ENCODE assay signal across 8 cellular contexts in the genomic region with DNA sequence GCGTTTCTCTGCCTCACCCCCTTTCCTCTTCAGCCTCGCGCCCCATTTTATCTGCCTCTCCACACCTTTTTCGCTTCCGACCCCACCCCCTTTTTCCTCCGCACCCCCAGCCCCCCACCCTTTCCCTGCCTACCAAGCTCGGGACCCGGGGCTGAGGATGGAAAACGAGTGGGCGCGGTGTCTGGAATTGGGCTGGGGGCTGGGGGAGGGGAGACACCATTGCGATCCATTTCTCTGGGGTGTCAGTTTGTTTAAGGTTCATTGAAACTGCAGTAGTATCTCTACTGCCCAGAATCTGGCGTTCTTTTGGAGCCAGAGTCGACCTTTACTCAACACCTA. TPM values are rescaled to one million over a fixed set of nuclear protein-coding genes. Genes with fewer than 3 reads are reported as not detected.
DNase-seq lines count a peak whose midpoint lies in the region; ATAC-seq and TF ChIP-seq lines count a peak whose summit lies in the region.

No MANE protein-coding gene starts in this region.

- H3K9me3 Mint-ChIP-seq in activated T-cell treated with anti-CD3 and anti-CD28 coated beads, Interleukin-2, amount 50 U/mL, for 24 hours, result no peaks in the 10 kb centered on the region

- DNase-seq in activated T-cell treated with anti-CD3 and anti-CD28 coated beads, Interleukin-2, amount 50 U/mL, for 24 hours, result no peak
- DNase-seq in activated T-cell treated with anti-CD3 and anti-CD28 coated beads, Interleukin-2, amount 50 U/mL, for 1 hour, result no peak
- DNase-seq in astrocyte of the spinal cord (ENCODE audit: low read depth, low spot score), result no peak
- peak in 1 of 2 donors; percentile 4 for DNase-seq in thyroid gland
- DNase-seq in HUDEP-2 (lab: John Stamatoyannopoulos, UW; ENCODE audit: unreplicated experiment in 76 of 76), result no peak
- DNase-seq in stimulated activated CD4-positive, alpha-beta T cell treated with anti-CD3 and anti-CD28 coated beads, Interleukin-4, amount 100 ng/mL, for 24 hours, result no peak

- H3K4me1 ChIP-seq in liver (ENCODE audit: control insufficient read depth in 4 of 4, insufficient read depth in 4 of 4, low read length in 3 of 4) (peaks cover 0 to 7% (median 2%) of the 10 kb centered on the region in 4 donors), thyroid gland (no peaks in the 10 kb centered on the region)

- WGBS in liver, result under 1% methylated on average over 14 of the region's 14 CpGs
- 1 to 4% methylated on average over 10 to 13 of the region's 14 CpGs for WGBS in thyroid gland, 2 donors

- no peak for ATAC-seq in GM21825 (IDR thresholded peaks at IDR 0.05; ENCODE audit: unreplicated experiment)

- peak overlapping the region in 1 of 2 donors; percentile 50 for H3K27ac ChIP-seq in liver (ENCODE audit: low read depth in 1 of 2, low read length in 2 of 2)
- H3K27ac ChIP-seq in thyroid gland, result peak overlapping the region in 2 of 3 donors; percentile 50 to 56

- TF ChIP-seq RAD21 in liver (IDR thresholded peaks at IDR 0.05), result no peak

- H3K27ac Mint-ChIP-seq in activated T-cell treated with anti-CD3 and anti-CD28 coated beads, Interleukin-2, amount 50 U/mL, for 24 hours, result peak overlapping the region; percentile 83

- H3K36me3 ChIP-seq in liver (ENCODE audit: control insufficient read depth in 4 of 4, insufficient read depth in 3 of 4, low read depth in 1 of 4, low read length in 3 of 4) (no peaks in the 10 kb centered on the region), thyroid gland (no peaks in the 10 kb centered on the region)

- intact Hi-C loops in thyroid gland (cut with DNase I), result no loop called here

- in situ Hi-C loops in astrocyte of the spinal cord (cut with HindIII; ENCODE audit: low sequenced_read_pairs), result no loop called here

- no peaks in the 10 kb centered on the region for H3K27me3 ChIP-seq in liver (ENCODE audit: control insufficient read depth in 4 of 4, insufficient read depth in 4 of 4, low read length in 3 of 4)
- no peaks in the 10 kb centered on the region for H3K27me3 ChIP-seq in thyroid gland

- no peak for TF ChIP-seq CTCF in astrocyte of the spinal cord (IDR thresholded peaks at IDR 0.05; ENCODE audit: low read depth, low read length)
- no peak for TF ChIP-seq CTCF in liver (IDR thresholded peaks at IDR 0.05; ENCODE audit: low read depth, low read length, missing input control)
- no peak for TF ChIP-seq CTCF in thyroid gland (IDR thresholded peaks at IDR 0.05)

- no peaks in the 10 kb centered on the region for H3K9me3 ChIP-seq in liver (ENCODE audit: control insufficient read depth in 4 of 4, low read length in 3 of 4)
- H3K9me3 ChIP-seq in thyroid gland, result no peaks in the 10 kb centered on the region

- H3K4me3 Mint-ChIP-seq in activated T-cell treated with anti-CD3 and anti-CD28 coated beads, Interleukin-2, amount 50 U/mL, for 24 hours, result peak overlapping the region; percentile 85

- peaks cover 26% of the 10 kb centered on the region for H3K27me3 Mint-ChIP-seq in activated T-cell treated with anti-CD3 and anti-CD28 coated beads, Interleukin-2, amount 50 U/mL, for 24 hours

- peak overlapping the region in 1 of 2 donors; percentile 22 for H3K9ac ChIP-seq in liver (ENCODE audit: low read depth in 1 of 2, low read length in 2 of 2)

- H3K4me3 ChIP-seq in astrocyte of the spinal cord (ENCODE audit: low read depth, low read length), result peak overlapping the region; percentile 76
- peak overlapping the region; percentile 72 to 90 (median 88) for H3K4me3 ChIP-seq in liver (ENCODE audit: low read depth in 1 of 3, low read length in 3 of 3)
- H3K4me3 ChIP-seq in thyroid gland (replicated peaks in 1 of 3), result peak overlapping the region in 2 of 3 donors; percentile 45 to 58

- no peak for TF ChIP-seq POLR2A in thyroid gland (IDR thresholded peaks at IDR 0.05)

- H3K4me1 Mint-ChIP-seq in activated T-cell treated with anti-CD3 and anti-CD28 coated beads, Interleukin-2, amount 50 U/mL, for 24 hours (ENCODE audit: low read depth), result peaks cover 50% of the 10 kb centered on the region

- peaks cover 6% of the 10 kb centered on the region for H3K36me3 Mint-ChIP-seq in activated T-cell treated with anti-CD3 and anti-CD28 coated beads, Interleukin-2, amount 50 U/mL, for 24 hours (ENCODE audit: low read depth)

TF ChIP-seq in liver, 16 proteins besides CTCF, POLR2A, EP300 and RAD21:
- TF ChIP-seq, protein P1, sequence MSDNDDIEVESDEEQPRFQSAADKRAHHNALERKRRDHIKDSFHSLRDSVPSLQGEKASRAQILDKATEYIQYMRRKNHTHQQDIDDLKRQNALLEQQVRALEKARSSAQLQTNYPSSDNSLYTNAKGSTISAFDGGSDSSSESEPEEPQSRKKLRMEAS (IDR thresholded peaks at IDR 0.05), result no peak
- no peak for TF ChIP-seq YY1 (IDR thresholded peaks at IDR 0.05)
- TF ChIP-seq FOXA2 (IDR thresholded peaks at IDR 0.05), result no peak
- TF ChIP-seq, protein P2, sequence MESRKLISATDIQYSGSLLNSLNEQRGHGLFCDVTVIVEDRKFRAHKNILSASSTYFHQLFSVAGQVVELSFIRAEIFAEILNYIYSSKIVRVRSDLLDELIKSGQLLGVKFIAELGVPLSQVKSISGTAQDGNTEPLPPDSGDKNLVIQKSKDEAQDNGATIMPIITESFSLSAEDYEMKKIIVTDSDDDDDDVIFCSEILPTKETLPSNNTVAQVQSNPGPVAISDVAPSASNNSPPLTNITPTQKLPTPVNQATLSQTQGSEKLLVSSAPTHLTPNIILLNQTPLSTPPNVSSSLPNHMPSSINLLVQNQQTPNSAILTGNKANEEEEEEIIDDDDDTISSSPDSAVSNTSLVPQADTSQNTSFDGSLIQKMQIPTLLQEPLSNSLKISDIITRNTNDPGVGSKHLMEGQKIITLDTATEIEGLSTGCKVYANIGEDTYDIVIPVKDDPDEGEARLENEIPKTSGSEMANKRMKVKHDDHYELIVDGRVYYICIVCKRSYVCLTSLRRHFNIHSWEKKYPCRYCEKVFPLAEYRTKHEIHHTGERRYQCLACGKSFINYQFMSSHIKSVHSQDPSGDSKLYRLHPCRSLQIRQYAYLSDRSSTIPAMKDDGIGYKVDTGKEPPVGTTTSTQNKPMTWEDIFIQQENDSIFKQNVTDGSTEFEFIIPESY (IDR thresholded peaks at IDR 0.05), result no peak
- no peak for TF ChIP-seq HNF4G (IDR thresholded peaks at IDR 0.05)
- no peak for TF ChIP-seq TAF1 (conservative IDR thresholded peaks at IDR 0.05)
TF ChIP-seq in liver: peak in this region for 0.

RNA-seq across cellular contexts. Expression of a gene that starts 0.7 kb away (rescaled TPM):
- 1 to 10 TPM; 8.1 to 8.8 TPM for total RNA-seq in liver
- polyA plus RNA-seq in liver, result 1 to 10 TPM; 2.1 to 3.2 TPM
- 10 to 100 TPM; 15.2 to 21.7 (median 18.5) TPM for total RNA-seq in thyroid gland

RNA-seq across cellular contexts. Expression of a gene that starts 12.2 kb away (rescaled TPM):
- 1 to 10 TPM; 3.7 to 4.2 TPM for total RNA-seq in liver
- polyA plus RNA-seq in liver, result 1 to 10 TPM; 3.4 TPM
- total RNA-seq in thyroid gland, result 10 to 100 TPM; 31.2 to 43.7 (median 37.4) TPM

Comparison
In these comparisons a context has a peak if more than half of its experiments do, and no peak if none do; other contexts are left out.
1. RNA of a gene that starts 12.2 kb away (total RNA-seq): 31.2 to 43.7 TPM in thyroid gland; 3.7 to 4.2 TPM in liver; every median in the first group is over 4 times any median in the second.
2. Peak in every context shown above with its lines, with median percentiles within 50 percentile points of each other: H3K4me3 ChIP-seq.